8 cellular contexts compared by ENCODE assay signal in genomic region chr12:122064780-122065588, GRCh38. TPM values are rescaled to one million over a fixed set of nuclear protein-coding genes. Genes with fewer than 3 reads are reported as not detected.
DNase-seq lines count a peak whose midpoint lies in the region; ATAC-seq and TF ChIP-seq lines count a peak whose summit lies in the region.

No MANE protein-coding gene starts in this region.

- H3K36me3 Mint-ChIP-seq in natural killer cell, result no peaks in the 10 kb centered on the region
- peaks cover 3% of the 10 kb centered on the region for H3K36me3 Mint-ChIP-seq in activated T-cell treated with anti-CD3 and anti-CD28 coated beads, Interleukin-2, amount 50 U/mL, for 24 hours (ENCODE audit: low read depth)

- H3K27me3 Mint-ChIP-seq in natural killer cell (ENCODE audit: low read depth in 2 of 2), result no peaks in the 10 kb centered on the region
- H3K27me3 Mint-ChIP-seq in activated T-cell treated with anti-CD3 and anti-CD28 coated beads, Interleukin-2, amount 50 U/mL, for 24 hours, result no peaks in the 10 kb centered on the region

- no peak for TF ChIP-seq CTCF in natural killer cell (IDR thresholded peaks at IDR 0.05)

- no peaks in the 10 kb centered on the region for H3K9me3 Mint-ChIP-seq in natural killer cell
- H3K9me3 Mint-ChIP-seq in activated T-cell treated with anti-CD3 and anti-CD28 coated beads, Interleukin-2, amount 50 U/mL, for 24 hours, result no peaks in the 10 kb centered on the region

- no peak for ATAC-seq in GM18511 (IDR thresholded peaks at IDR 0.05; ENCODE audit: unreplicated experiment)
- no peak for ATAC-seq in natural killer cell

- H3K4me3 Mint-ChIP-seq in natural killer cell, result no peak overlapping the region
- H3K4me3 Mint-ChIP-seq in activated T-cell treated with anti-CD3 and anti-CD28 coated beads, Interleukin-2, amount 50 U/mL, for 24 hours, result no peak overlapping the region

- H3K4me1 Mint-ChIP-seq in natural killer cell, result peaks cover 9% of the 10 kb centered on the region in 2 donors
- H3K4me1 Mint-ChIP-seq in activated T-cell treated with anti-CD3 and anti-CD28 coated beads, Interleukin-2, amount 50 U/mL, for 24 hours (ENCODE audit: low read depth), result peaks cover 12% of the 10 kb centered on the region

- DNase-seq in GM04504 (ENCODE audit: low read depth) (peak; percentile 59), NCI-H510A (lab: John Stamatoyannopoulos, UW) (peak; percentile 83), cerebellar cortex (ENCODE audit: low spot score) (peak; percentile 45), lung microvascular endothelial cell (ENCODE audit: low read depth in 2 of 2) (peak; percentile 68 to 89), NCI-H748 (lab: John Stamatoyannopoulos, UW; ENCODE audit: unreplicated experiment) (no peak), natural killer cell (no peak)
- DNase-seq in activated T-cell treated with anti-CD3 and anti-CD28 coated beads, Interleukin-2, amount 50 U/mL, for 24 hours, result no peak

- no peak overlapping the region for H3K27ac Mint-ChIP-seq in natural killer cell
- H3K27ac Mint-ChIP-seq in activated T-cell treated with anti-CD3 and anti-CD28 coated beads, Interleukin-2, amount 50 U/mL, for 24 hours, result no peak overlapping the region

- intact Hi-C loops in natural killer cell (cut with micrococcal nuclease), result no loop called here

RNA-seq across cellular contexts. Expression of gene MLXIP, which starts 13.6 kb away (rescaled TPM):
- total RNA-seq in lung microvascular endothelial cell, result 15.7 and 20.0 TPM in 2 replicates
- 10 to 100 TPM; 83.8 to 92.4 (median 86.1) TPM for total RNA-seq in natural killer cell

RNA-seq across cellular contexts. Expression of gene BCL7A, which starts 43.3 kb away (rescaled TPM):
- total RNA-seq in lung microvascular endothelial cell (5.4 and 6.3 TPM in 2 replicates), natural killer cell (1 to 10 TPM in 1 of 3 donors, under 1 TPM in 2; 0.85 to 1.1 (median 0.96) TPM)

Comparison
In these comparisons a context has a peak if more than half of its experiments do, and no peak if none do; other contexts are left out.
1. DNase-seq: peak in GM04504 (single experiment), NCI-H510A (single experiment), cerebellar cortex (single experiment) and lung microvascular endothelial cell (2 of 2); none in NCI-H748 (single experiment), natural killer cell (single experiment) and activated T-cell treated with anti-CD3 and anti-CD28 coated beads, Interleukin-2, amount 50 U/mL, for 24 hours (single experiment).